26 cellular contexts compared by ENCODE assay signal in the genomic region with DNA sequence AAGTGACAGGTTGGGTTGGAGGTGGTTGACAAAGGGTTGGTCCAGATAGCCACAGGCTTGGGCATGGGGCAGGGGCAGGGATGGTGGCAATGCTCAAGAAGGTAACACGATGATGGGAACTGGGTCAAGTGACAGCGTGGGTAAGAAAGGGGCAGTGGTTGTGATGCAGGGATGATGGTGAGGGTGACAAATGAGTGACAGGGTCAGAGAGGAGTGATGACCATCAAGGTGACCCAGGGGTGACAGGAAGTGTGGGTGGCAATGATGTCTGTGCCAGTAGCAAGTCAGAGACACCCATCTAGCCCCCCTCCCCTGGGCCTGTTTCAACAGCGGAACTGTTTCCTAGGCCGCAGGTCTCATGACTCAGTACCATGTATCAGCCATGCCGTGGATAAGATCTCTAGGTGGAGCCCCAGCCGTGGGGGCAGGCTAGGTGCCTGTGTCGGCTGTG. TPM values are rescaled to one million over a fixed set of nuclear protein-coding genes. Genes with fewer than 3 reads are reported as not detected.
DNase-seq lines count a peak whose midpoint lies in the region; ATAC-seq, FAIRE-seq and TF ChIP-seq lines count a peak whose summit lies in the region.
"Had no signal": no experiment of that assay in that cellular context is flagged by ENCODE, and none has a peak within 500 bp of the region (broad histone marks: within the 10 kb centered on the region; RNA-seq: fewer than 3 reads in every experiment).

No MANE protein-coding gene starts in this region.

- H2AFZ ChIP-seq in keratinocyte (ENCODE audit: control insufficient read depth, low read length): peak overlapping the region; percentile 32
- H2AFZ ChIP-seq: GM23338 had no signal

- H3K4me3 ChIP-seq in keratinocyte (ENCODE audit: control insufficient read depth in 2 of 3, extremely low read depth in 1 of 3, insufficient read depth in 2 of 3, low read depth in 1 of 3, low read length in 3 of 3): no peak overlapping the region
- H3K4me3 ChIP-seq: dorsolateral prefrontal cortex, gastrocnemius medialis, GM12878, GM23338, vagina had no signal

- no peaks in the 10 kb centered on the region for H4K20me1 ChIP-seq in keratinocyte (ENCODE audit: control insufficient read depth, extremely low read depth, insufficient read depth, low read length)

- dilution Hi-C loops in keratinocyte (cut with MboI; ENCODE audit: extremely low pct_ligation_motif_present, low sequenced_read_pairs): no loop called here

- H3K4me3 Mint-ChIP-seq in activated naive CD8-positive, alpha-beta T cell treated with anti-CD3 and anti-CD28 coated beads, Interleukin-2, amount 50 U/mL, for 24 hours: no peak overlapping the region
- H3K4me3 Mint-ChIP-seq in activated naive CD8-positive, alpha-beta T cell treated with anti-CD3 and anti-CD28 coated beads for 36 hours: no peak overlapping the region
- no peak overlapping the region for H3K4me3 Mint-ChIP-seq in activated CD4-positive, alpha-beta memory T cell treated with anti-CD3 and anti-CD28 coated beads, Interleukin-2, amount 10 ng/mL, durations not matched to agents 7 days and 5 days
- H3K4me3 Mint-ChIP-seq: CD14-positive monocyte, GM23338 had no signal

- CTCF ChIA-PET in activated CD4-positive, alpha-beta memory T cell treated with anti-CD3 and anti-CD28 coated beads, Interleukin-2, amount 10 ng/mL, durations not matched to agents 7 days and 5 days (lab: Charles Lee): interaction anchor here (1.1 kb wide), 1 partner anchor 11 kb away, joined by 4 read pairs; no protein-coding TSS in a partner anchor

- H3K4me1 Mint-ChIP-seq in activated naive CD8-positive, alpha-beta T cell treated with anti-CD3 and anti-CD28 coated beads, Interleukin-2, amount 50 U/mL, for 24 hours: peaks cover 3% of the 10 kb centered on the region
- H3K4me1 Mint-ChIP-seq in activated naive CD8-positive, alpha-beta T cell treated with anti-CD3 and anti-CD28 coated beads for 36 hours: no peaks in the 10 kb centered on the region
- H3K4me1 Mint-ChIP-seq in activated CD4-positive, alpha-beta memory T cell treated with anti-CD3 and anti-CD28 coated beads, Interleukin-2, amount 10 ng/mL, durations not matched to agents 7 days and 5 days: peaks cover 12% of the 10 kb centered on the region

- no peak overlapping the region for H3K27ac ChIP-seq in keratinocyte (ENCODE audit: control insufficient read depth, insufficient read depth, low read length)
- H3K27ac ChIP-seq: dorsolateral prefrontal cortex, gastrocnemius medialis, vagina had no signal

- H3K79me2 ChIP-seq in keratinocyte (ENCODE audit: control insufficient read depth, insufficient read depth, low read length): no peaks in the 10 kb centered on the region

- no peaks in the 10 kb centered on the region for H3K9me3 ChIP-seq in keratinocyte (ENCODE audit: control insufficient read depth, low read depth, low read length)
- H3K9me3 ChIP-seq: gastrocnemius medialis, vagina had no signal

- H3K27ac Mint-ChIP-seq in activated naive CD8-positive, alpha-beta T cell treated with anti-CD3 and anti-CD28 coated beads, Interleukin-2, amount 50 U/mL, for 24 hours: no peak overlapping the region
- H3K27ac Mint-ChIP-seq in activated naive CD8-positive, alpha-beta T cell treated with anti-CD3 and anti-CD28 coated beads for 36 hours: no peak overlapping the region
- H3K27ac Mint-ChIP-seq in activated CD4-positive, alpha-beta memory T cell treated with anti-CD3 and anti-CD28 coated beads, Interleukin-2, amount 10 ng/mL, durations not matched to agents 7 days and 5 days: no peak overlapping the region
- H3K27ac Mint-ChIP-seq: CD14-positive monocyte, GM23338 had no signal

- peak in 1 of 3 experiments; percentile 35 for TF ChIP-seq CTCF in keratinocyte (optimal IDR thresholded peaks at IDR 0.05 in 1 of 3, IDR thresholded peaks at IDR 0.05 in 1 of 3, conservative IDR thresholded peaks at IDR 0.05 in 1 of 3; ENCODE audit: extremely low read depth in 1 of 3, insufficient read depth in 2 of 3, low read length in 3 of 3)

- H3K9me1 ChIP-seq in keratinocyte (ENCODE audit: control insufficient read depth, extremely low read depth, insufficient read depth, low read length): no peaks in the 10 kb centered on the region

- H3K9me3 Mint-ChIP-seq in activated naive CD8-positive, alpha-beta T cell treated with anti-CD3 and anti-CD28 coated beads, Interleukin-2, amount 50 U/mL, for 24 hours: no peaks in the 10 kb centered on the region
- no peaks in the 10 kb centered on the region for H3K9me3 Mint-ChIP-seq in activated naive CD8-positive, alpha-beta T cell treated with anti-CD3 and anti-CD28 coated beads for 36 hours
- no peaks in the 10 kb centered on the region for H3K9me3 Mint-ChIP-seq in activated CD4-positive, alpha-beta memory T cell treated with anti-CD3 and anti-CD28 coated beads, Interleukin-2, amount 10 ng/mL, durations not matched to agents 7 days and 5 days
- H3K9me3 Mint-ChIP-seq: GM23338 had no signal

- H3K4me2 ChIP-seq in keratinocyte (ENCODE audit: control insufficient read depth, extremely low read depth, insufficient read depth, low read depth, low read length): no peak overlapping the region
- H3K4me2 ChIP-seq: GM23338 had no signal

- H3K27me3 ChIP-seq in keratinocyte (ENCODE audit: control insufficient read depth, extremely low read depth, insufficient read depth, low read length): no peaks in the 10 kb centered on the region
- H3K27me3 ChIP-seq: dorsolateral prefrontal cortex, gastrocnemius medialis, vagina had no signal

- ATAC-seq in activated naive CD8-positive, alpha-beta T cell treated with anti-CD3 and anti-CD28 coated beads, Interleukin-2, amount 50 U/mL, for 24 hours: peak; percentile 62
- ATAC-seq in GM18907 (IDR thresholded peaks at IDR 0.05; ENCODE audit: unreplicated experiment): no peak
- ATAC-seq: gastrocnemius medialis, GM12878, GM23338 had no signal

- FAIRE-seq in keratinocyte (lab: Jason Lieb, UNC): peak; percentile 94
- FAIRE-seq: GM12878, GM19239 had no signal

- no peak overlapping the region for H3K9ac ChIP-seq in keratinocyte (ENCODE audit: control insufficient read depth, extremely low read depth, insufficient read depth, low read length)

- POLR2A ChIA-PET in activated CD4-positive, alpha-beta memory T cell treated with anti-CD3 and anti-CD28 coated beads, Interleukin-2, amount 10 ng/mL, durations not matched to agents 7 days and 5 days (lab: Charles Lee): no interaction called here

- no peak for DNase-seq in activated naive CD8-positive, alpha-beta T cell treated with anti-CD3 and anti-CD28 coated beads, Interleukin-2, amount 50 U/mL, for 24 hours
- DNase-seq in activated naive CD8-positive, alpha-beta T cell treated with anti-CD3 and anti-CD28 coated beads for 36 hours: no peak
- peak; percentile 27 for DNase-seq in activated CD4-positive, alpha-beta memory T cell treated with anti-CD3 and anti-CD28 coated beads, Interleukin-2, amount 10 ng/mL, durations not matched to agents 7 days and 5 days
- DNase-seq in keratinocyte (ENCODE audit: low read depth, low spot score) (no peak), NK-92 (lab: John Stamatoyannopoulos, UW; ENCODE audit: unreplicated experiment) (no peak), NCI-H82 (lab: John Stamatoyannopoulos, UW) (no peak), dermis blood vessel endothelial cell (no peak)
- DNase-seq: activated CD4-positive, CD25-positive, alpha-beta regulatory T cell; activated gamma-delta T cell; dorsolateral prefrontal cortex; erythroblast; gastrocnemius medialis; KBM-7; kidney glomerular epithelial cell; NCI-H1694 treated with DMSO at 0.1 percent for 48 hours; NCI-H774; stimulated activated CD4-positive, alpha-beta T cell treated with anti-CD3 and anti-CD28 coated beads, Interleukin-4, amount 100 ng/mL, for 4 hours; substantia nigra had no signal

- H3K27me3 Mint-ChIP-seq in activated naive CD8-positive, alpha-beta T cell treated with anti-CD3 and anti-CD28 coated beads, Interleukin-2, amount 50 U/mL, for 24 hours: no peaks in the 10 kb centered on the region
- no peaks in the 10 kb centered on the region for H3K27me3 Mint-ChIP-seq in activated naive CD8-positive, alpha-beta T cell treated with anti-CD3 and anti-CD28 coated beads for 36 hours
- no peaks in the 10 kb centered on the region for H3K27me3 Mint-ChIP-seq in activated CD4-positive, alpha-beta memory T cell treated with anti-CD3 and anti-CD28 coated beads, Interleukin-2, amount 10 ng/mL, durations not matched to agents 7 days and 5 days

- peaks cover 26% of the 10 kb centered on the region for H3K4me1 ChIP-seq in keratinocyte (ENCODE audit: control insufficient read depth, extremely low read depth, insufficient read depth, low read length)
- H3K4me1 ChIP-seq: vagina had no signal

- H3K36me3 ChIP-seq in keratinocyte (ENCODE audit: control insufficient read depth in 2 of 2, extremely low read depth in 1 of 2, insufficient read depth in 2 of 2, low read length in 2 of 2): no peaks in the 10 kb centered on the region
- H3K36me3 ChIP-seq: gastrocnemius medialis, vagina had no signal

- H3K36me3 Mint-ChIP-seq in activated naive CD8-positive, alpha-beta T cell treated with anti-CD3 and anti-CD28 coated beads, Interleukin-2, amount 50 U/mL, for 24 hours (ENCODE audit: low read depth): no peaks in the 10 kb centered on the region
- H3K36me3 Mint-ChIP-seq in activated naive CD8-positive, alpha-beta T cell treated with anti-CD3 and anti-CD28 coated beads for 36 hours: no peaks in the 10 kb centered on the region
- H3K36me3 Mint-ChIP-seq in activated CD4-positive, alpha-beta memory T cell treated with anti-CD3 and anti-CD28 coated beads, Interleukin-2, amount 10 ng/mL, durations not matched to agents 7 days and 5 days (ENCODE audit: low read depth): no peaks in the 10 kb centered on the region
- H3K36me3 Mint-ChIP-seq: CD14-positive monocyte had no signal

RNA-seq across cellular contexts. Expression of a gene that starts 20.5 kb away (rescaled TPM):
- 1 to 10 TPM; 2.3 to 2.9 TPM for total RNA-seq in activated naive CD8-positive, alpha-beta T cell treated with anti-CD3 and anti-CD28 coated beads for 36 hours
- total RNA-seq in activated CD4-positive, alpha-beta memory T cell treated with anti-CD3 and anti-CD28 coated beads, Interleukin-2, amount 10 ng/mL, durations not matched to agents 7 days and 5 days: 100 to 1,000 TPM; 162 to 167 TPM
- 139 to 239 TPM (median 215 TPM) in 3 replicates for polyA plus RNA-seq in keratinocyte
- 16.3 TPM for polyA plus RNA-seq in keratinocyte (2011; ENCODE audit: low read depth)
- polyA plus RNA-seq in keratinocyte (2011; cell fraction: cytosol; rRNA removed): 63.9 and 107 TPM in 2 replicates
- 126 and 174 TPM in 2 replicates for polyA plus RNA-seq in keratinocyte (2011; cell fraction: nucleus; rRNA removed)
- 107 and 168 TPM in 2 replicates for polyA plus RNA-seq in keratinocyte (2012; ENCODE audit: low replicate concordance)
- 219 to 431 TPM (median 304 TPM) in 3 replicates for polyA minus RNA-seq in keratinocyte
- polyA minus RNA-seq in keratinocyte (2011; cell fraction: cytosol; rRNA and poly(A)+ RNA removed): 148 TPM
- 78.9 and 82.2 TPM in 2 replicates for polyA minus RNA-seq in keratinocyte (2011; cell fraction: nucleus; rRNA and poly(A)+ RNA removed)
- under 0.01 and 0.51 TPM in 2 replicates for total RNA-seq in dermis blood vessel endothelial cell
- total RNA-seq: SK-MEL-5 had no signal

RNA-seq across cellular contexts. Expression of a gene that starts 24.5 kb away (rescaled TPM):
- total RNA-seq in activated naive CD8-positive, alpha-beta T cell treated with anti-CD3 and anti-CD28 coated beads for 36 hours: not detected
- under 1 TPM; 0.40 to 0.55 TPM for total RNA-seq in activated CD4-positive, alpha-beta memory T cell treated with anti-CD3 and anti-CD28 coated beads, Interleukin-2, amount 10 ng/mL, durations not matched to agents 7 days and 5 days
- not detected in 3 replicates for polyA plus RNA-seq in keratinocyte
- polyA plus RNA-seq in keratinocyte (2011; ENCODE audit: low read depth): not detected
- not detected in 2 replicates for polyA plus RNA-seq in keratinocyte (2011; cell fraction: cytosol; rRNA removed)
- 0.10 and 0.19 TPM in 2 replicates for polyA plus RNA-seq in keratinocyte (2011; cell fraction: nucleus; rRNA removed)
- polyA plus RNA-seq in keratinocyte (2012; ENCODE audit: low replicate concordance): 0.14 TPM in 1 of 2 replicates, not detected in the other
- polyA minus RNA-seq in keratinocyte: not detected in 3 replicates
- not detected for polyA minus RNA-seq in keratinocyte (2011; cell fraction: cytosol; rRNA and poly(A)+ RNA removed)
- not detected in 2 replicates for polyA minus RNA-seq in keratinocyte (2011; cell fraction: nucleus; rRNA and poly(A)+ RNA removed)
- total RNA-seq in dermis blood vessel endothelial cell: not detected in 2 replicates
- total RNA-seq: GM12878, GM23338, osteoblast, SK-MEL-5 had no signal
- polyA plus RNA-seq: CD14-positive monocyte, GM23338 had no signal

RNA-seq across cellular contexts. Expression of a gene that starts 46.9 kb away (rescaled TPM):
- 10 to 100 TPM; 80.8 to 82.2 TPM for total RNA-seq in activated naive CD8-positive, alpha-beta T cell treated with anti-CD3 and anti-CD28 coated beads for 36 hours
- total RNA-seq in activated CD4-positive, alpha-beta memory T cell treated with anti-CD3 and anti-CD28 coated beads, Interleukin-2, amount 10 ng/mL, durations not matched to agents 7 days and 5 days: 10 to 100 TPM; 21.6 to 22.4 TPM
- polyA plus RNA-seq in keratinocyte: 51.8 to 93.3 TPM (median 63.6 TPM) in 3 replicates
- polyA plus RNA-seq in keratinocyte (2011; ENCODE audit: low read depth): 17.5 TPM
- polyA plus RNA-seq in keratinocyte (2011; cell fraction: cytosol; rRNA removed): 41.5 and 49.7 TPM in 2 replicates
- 113 and 128 TPM in 2 replicates for polyA plus RNA-seq in keratinocyte (2011; cell fraction: nucleus; rRNA removed)
- 26.3 and 80.4 TPM in 2 replicates for polyA plus RNA-seq in keratinocyte (2012; ENCODE audit: low replicate concordance)
- polyA minus RNA-seq in keratinocyte: 76.3 to 184 TPM (median 102 TPM) in 3 replicates
- polyA minus RNA-seq in keratinocyte (2011; cell fraction: cytosol; rRNA and poly(A)+ RNA removed): 73.7 TPM
- polyA minus RNA-seq in keratinocyte (2011; cell fraction: nucleus; rRNA and poly(A)+ RNA removed): 81.7 and 90.1 TPM in 2 replicates
- 15.5 and 30.2 TPM in 2 replicates for total RNA-seq in dermis blood vessel endothelial cell

Comparison
In these comparisons a context has a peak if more than half of its experiments do, and no peak if none do; other contexts are left out.
1. RNA of a gene that starts 20.5 kb away (total RNA-seq): 162 to 167 TPM in activated CD4-positive, alpha-beta memory T cell treated with anti-CD3 and anti-CD28 coated beads, Interleukin-2, amount 10 ng/mL, durations not matched to agents 7 days and 5 days; 2.3 to 2.9 TPM in activated naive CD8-positive, alpha-beta T cell treated with anti-CD3 and anti-CD28 coated beads for 36 hours and under 0.01 to 0.51 TPM in dermis blood vessel endothelial cell; every median in the first group is over 10 times any median in the second.